9 cellular contexts compared by ENCODE assay signal in the genomic region with DNA sequence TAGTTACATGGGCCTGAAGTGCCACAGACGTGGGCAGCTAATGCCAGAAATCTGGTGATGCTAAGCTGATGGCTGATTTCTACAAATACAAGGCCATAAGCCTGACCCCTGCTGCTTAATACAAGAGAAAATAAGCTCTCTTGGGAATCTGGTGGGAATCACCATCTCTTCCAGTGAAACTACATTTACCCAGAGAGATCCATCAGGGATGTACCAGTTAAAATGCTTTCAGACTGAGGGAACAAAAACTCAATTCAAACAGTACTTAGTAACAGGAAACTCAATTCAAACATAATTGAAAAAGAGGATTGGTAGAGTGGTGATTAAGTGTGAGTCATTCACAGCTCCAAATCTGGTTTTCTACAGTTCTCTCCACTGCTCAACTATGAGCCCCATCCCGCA. TPM values are rescaled to one million over a fixed set of nuclear protein-coding genes. Genes with fewer than 3 reads are reported as not detected.
DNase-seq lines count a peak whose midpoint lies in the region; ATAC-seq, FAIRE-seq and TF ChIP-seq lines count a peak whose summit lies in the region.
"Had no signal": no experiment of that assay in that cellular context is flagged by ENCODE, and none has a peak within 500 bp of the region (broad histone marks: within the 10 kb centered on the region; RNA-seq: fewer than 3 reads in every experiment).

No MANE protein-coding gene starts in this region.

- no peak for FAIRE-seq in bronchial epithelial cell (lab: Jason Lieb, UNC)

- H3K27ac ChIP-seq in neuronal stem cell (replicated peaks; ENCODE audit: low read length), result peak overlapping the region; percentile 96
- H3K27ac ChIP-seq: SK-N-MC had no signal

- DNase-seq in Caki2 (ENCODE audit: low read depth) (peak; percentile 31), NCI-H2081 treated with DMSO at 0.1 percent for 48 hours (lab: John Stamatoyannopoulos, UW) (peak; percentile 59), bronchial epithelial cell (ENCODE audit: low read depth) (peak; percentile 89), neuronal stem cell (ENCODE audit: low spot score) (peak; percentile 27)

- no CpG with 5 or more reads among the region's 2 CpGs for WGBS in neuronal stem cell (ENCODE audit: extremely low coverage in 2 of 2, insufficient read length in 2 of 2, insufficient replicate concordance in 1 of 2), 2 donors

- H3K79me1 ChIP-seq in neuronal stem cell (ENCODE audit: low read depth, low read length), result no peaks in the 10 kb centered on the region

- no peak overlapping the region for H3K23ac ChIP-seq in neuronal stem cell (ENCODE audit: low read depth, low read length, poor library complexity)

- H3K36me3 ChIP-seq in bronchial epithelial cell (ENCODE audit: control insufficient read depth, insufficient read depth, low read length) (no peaks in the 10 kb centered on the region), neuronal stem cell (replicated peaks in 1 of 2; ENCODE audit: control insufficient read depth in 2 of 2, insufficient read depth in 2 of 2, low read length in 2 of 2) (no peaks in the 10 kb centered on the region)

- H4K8ac ChIP-seq in neuronal stem cell (ENCODE audit: low read depth, low read length), result no peak overlapping the region

- H2BK15ac ChIP-seq in neuronal stem cell (ENCODE audit: low read length), result no peak overlapping the region

- H3K14ac ChIP-seq in neuronal stem cell (ENCODE audit: low read length), result no peak overlapping the region

- H3K4me3 ChIP-seq in bronchial epithelial cell (ENCODE audit: low read depth, low read length) (no peak overlapping the region), neuronal stem cell (ENCODE audit: low read length in 2 of 2) (no peak overlapping the region)
- H3K4me3 ChIP-seq: SK-N-MC had no signal

- no peak overlapping the region for H3K9ac ChIP-seq in neuronal stem cell (ENCODE audit: low read depth, low read length, poor library complexity)

- no peak overlapping the region for H3K4ac ChIP-seq in neuronal stem cell (ENCODE audit: low read length)

- peak overlapping the region; percentile 24 for H3K18ac ChIP-seq in neuronal stem cell (ENCODE audit: low read length)

- H2AK5ac ChIP-seq in neuronal stem cell (ENCODE audit: low read depth, low read length), result no peak overlapping the region

- TF ChIP-seq CTCF in bronchial epithelial cell (IDR thresholded peaks at IDR 0.05; ENCODE audit: insufficient read depth, low read length, severe bottlenecking), result no peak

- no peaks in the 10 kb centered on the region for H3K9me3 ChIP-seq in neuronal stem cell (replicated peaks in 1 of 2; ENCODE audit: control insufficient read depth in 2 of 2, insufficient read depth in 1 of 2, low read depth in 1 of 2, low read length in 2 of 2)

- H3K4me1 ChIP-seq in neuronal stem cell (ENCODE audit: control insufficient read depth in 2 of 2, insufficient read depth in 1 of 2, low read depth in 1 of 2, low read length in 2 of 2), result peaks cover 0 to 30% of the 10 kb centered on the region in 2 donors

- no peak overlapping the region for H2BK5ac ChIP-seq in neuronal stem cell (ENCODE audit: low read length)

- H2BK120ac ChIP-seq in neuronal stem cell (ENCODE audit: low read depth, low read length), result no peak overlapping the region

- no peak overlapping the region for H3K4me2 ChIP-seq in neuronal stem cell (ENCODE audit: insufficient read depth, low read length, poor library complexity, severe bottlenecking)

- H4K91ac ChIP-seq in neuronal stem cell (ENCODE audit: low read depth, low read length, poor library complexity), result no peak overlapping the region

- ATAC-seq in HG02970 (IDR thresholded peaks at IDR 0.05; ENCODE audit: low FRiP score, unreplicated experiment), result no peak
- no peak for ATAC-seq in HG03571 (IDR thresholded peaks at IDR 0.05; ENCODE audit: unreplicated experiment)
- no peak for ATAC-seq in GM19395 (IDR thresholded peaks at IDR 0.05; ENCODE audit: unreplicated experiment)
- no peak for ATAC-seq in HG03280 (IDR thresholded peaks at IDR 0.05; ENCODE audit: unreplicated experiment)

- in situ Hi-C loops in Caki2 (cut with HindIII; ENCODE audit: low pct_unique_long_range_greater_than_20kb, low sequenced_read_pairs), result no loop called here

- no peak overlapping the region for H2AFZ ChIP-seq in neuronal stem cell (ENCODE audit: low read length)

- H3K27me3 ChIP-seq in bronchial epithelial cell (ENCODE audit: control insufficient read depth, insufficient read depth, low read length) (peaks cover 2% of the 10 kb centered on the region), neuronal stem cell (ENCODE audit: control insufficient read depth in 3 of 3, insufficient read depth in 3 of 3, low read depth in 1 of 3, low read length in 3 of 3) (peaks cover 0 to 31% (median 1%) of the 10 kb centered on the region in 3 experiments)

- H2BK12ac ChIP-seq in neuronal stem cell (ENCODE audit: low read length), result no peak overlapping the region

RNA-seq across cellular contexts. Expression of a gene that starts 1.7 kb away (rescaled TPM):
- total RNA-seq in Caki2 (2014; rRNA removed; shearing (Covaris generic); ENCODE audit: low replicate concordance), result 278 and 342 TPM in 2 replicates
- 35.0 and 41.6 TPM in 2 replicates for total RNA-seq in bronchial epithelial cell
- polyA plus RNA-seq in neuronal stem cell (2013, experiment 1 of 2), result 11.2 TPM
- polyA plus RNA-seq in neuronal stem cell (2013, experiment 2 of 2), result 11.2 TPM

Comparison
In these comparisons a context has a peak if more than half of its experiments do, and no peak if none do; other contexts are left out.
1. DNase-seq: peak in every context shown above with its lines; median percentile 89 in bronchial epithelial cell; 59 in NCI-H2081 treated with DMSO at 0.1 percent for 48 hours; 31 in Caki2; 27 in neuronal stem cell.